In genomic region chr6:160519133-160519532, GRCh38 we compare ENCODE assay signal across 11 cellular contexts.
DNase-seq lines count a peak whose midpoint lies in the region; ATAC-seq and TF ChIP-seq lines count a peak whose summit lies in the region.
"Had no signal": no experiment of that assay in that cellular context is flagged by ENCODE, and none has a peak within 500 bp of the region (broad histone marks: within the 10 kb centered on the region; RNA-seq: fewer than 3 reads in every experiment).

No MANE protein-coding gene starts in this region.

- ATAC-seq in activated CD8-positive, alpha-beta T cell treated with anti-CD3 and anti-CD28 coated beads for 36 hours, result no peak

- H3K9me3 Mint-ChIP-seq in activated CD8-positive, alpha-beta T cell treated with anti-CD3 and anti-CD28 coated beads for 36 hours, result no peaks in the 10 kb centered on the region

- no peak overlapping the region for H2BK15ac ChIP-seq in mesenchymal stem cell (ENCODE audit: low read depth, poor library complexity, severe bottlenecking)

- H4K8ac ChIP-seq in mesenchymal stem cell (ENCODE audit: low read length), result no peak overlapping the region

- no peaks in the 10 kb centered on the region for H3K79me2 ChIP-seq in DOHH2 (ENCODE audit: control insufficient read depth, low read length)

- no peaks in the 10 kb centered on the region for H3K36me3 ChIP-seq in BLaER1 treated with 17β-estradiol and CSF1 and Interleukin-3, amounts not matched to agents 10 nM and 100 nM
- no peaks in the 10 kb centered on the region for H3K36me3 ChIP-seq in DOHH2 (ENCODE audit: control insufficient read depth, low read length)
- no peaks in the 10 kb centered on the region for H3K36me3 ChIP-seq in mesenchymal stem cell (ENCODE audit: control insufficient read depth in 1 of 2, insufficient read depth in 2 of 2, low read depth in 1 of 2, low read length in 2 of 2)
- H3K36me3 ChIP-seq: heart left ventricle, stomach had no signal

- no peak overlapping the region for H2BK12ac ChIP-seq in mesenchymal stem cell (ENCODE audit: low read length in 2 of 2)

- H3K4me1 ChIP-seq in BLaER1 treated with 17β-estradiol and CSF1 and Interleukin-3, amounts not matched to agents 10 nM and 100 nM, result peaks cover 0 to 13% (median 5%) of the 10 kb centered on the region in 10 experiments; a peak in 9 of 20 replicates
- H3K4me1 ChIP-seq in DOHH2 (ENCODE audit: control insufficient read depth, low read length) (peaks cover 9% of the 10 kb centered on the region), mesenchymal stem cell (ENCODE audit: control insufficient read depth, insufficient read depth, low read depth, low read length) (peaks cover 1% of the 10 kb centered on the region)

- H3K4me1 Mint-ChIP-seq in activated CD8-positive, alpha-beta T cell treated with anti-CD3 and anti-CD28 coated beads for 36 hours (ENCODE audit: low read depth), result peaks cover 10% of the 10 kb centered on the region

- no peak overlapping the region for H3K9ac ChIP-seq in BLaER1 treated with 17β-estradiol and CSF1 and Interleukin-3, amounts not matched to agents 10 nM and 100 nM
- peak overlapping the region; percentile 91 for H3K9ac ChIP-seq in mesenchymal stem cell (ENCODE audit: low read length)

- intact Hi-C loops in activated CD8-positive, alpha-beta T cell treated with anti-CD3 and anti-CD28 coated beads for 36 hours (cut with micrococcal nuclease), result no loop called here

- H3K14ac ChIP-seq in mesenchymal stem cell (ENCODE audit: low read length in 2 of 2), result no peak overlapping the region

- H2BK5ac ChIP-seq in mesenchymal stem cell (ENCODE audit: low read depth, low read length, poor library complexity, severe bottlenecking), result no peak overlapping the region

- H3K23ac ChIP-seq in mesenchymal stem cell (ENCODE audit: low read length in 2 of 2), result no peak overlapping the region

- TF ChIP-seq CTCF in DOHH2 (IDR thresholded peaks at IDR 0.05; ENCODE audit: low read depth, low read length, poor library complexity, severe bottlenecking), result no peak
- no peak for TF ChIP-seq CTCF in activated CD8-positive, alpha-beta T cell treated with anti-CD3 and anti-CD28 coated beads for 36 hours (IDR thresholded peaks at IDR 0.05)

- no peak for DNase-seq in activated CD8-positive, alpha-beta T cell treated with anti-CD3 and anti-CD28 coated beads for 36 hours
- no peak for DNase-seq in mesenchymal stem cell
- DNase-seq in KG1 (lab: John Stamatoyannopoulos, UW), result no peak
- DNase-seq in stimulated activated CD4-positive, alpha-beta T cell treated with anti-CD3 and anti-CD28 coated beads, Interleukin-2, amount 100 ng/mL, for 24 hours, result no peak
- no peak for DNase-seq in NCI-H748 (lab: John Stamatoyannopoulos, UW; ENCODE audit: unreplicated experiment)
- DNase-seq: COR-L47, GF-D8 had no signal

- peaks cover 9% of the 10 kb centered on the region for H3K27me3 Mint-ChIP-seq in activated CD8-positive, alpha-beta T cell treated with anti-CD3 and anti-CD28 coated beads for 36 hours

- H3K27me3 ChIP-seq in BLaER1 treated with 17β-estradiol and CSF1 and Interleukin-3, amounts not matched to agents 10 nM and 100 nM, result no peaks in the 10 kb centered on the region
- H3K27me3 ChIP-seq in DOHH2 (ENCODE audit: control insufficient read depth, low read length) (no peaks in the 10 kb centered on the region), mesenchymal stem cell (ENCODE audit: control insufficient read depth in 1 of 2, insufficient read depth in 1 of 2, low read length in 2 of 2) (no peaks in the 10 kb centered on the region)
- H3K27me3 ChIP-seq: stomach had no signal

- H3F3A ChIP-seq in DOHH2 (ENCODE audit: control insufficient read depth, insufficient read depth), result no peaks in the 10 kb centered on the region

- H3K9me3 ChIP-seq in BLaER1 treated with 17β-estradiol and CSF1 and Interleukin-3, amounts not matched to agents 10 nM and 100 nM (replicated peaks in 1 of 11), result peaks cover 0 to 11% (median 3%) of the 10 kb centered on the region in 11 experiments; a peak in 2 of 22 replicates
- H3K9me3 ChIP-seq in DOHH2 (ENCODE audit: control insufficient read depth, insufficient read depth, low read length) (no peaks in the 10 kb centered on the region), mesenchymal stem cell (ENCODE audit: control insufficient read depth, low read length) (no peaks in the 10 kb centered on the region)
- H3K9me3 ChIP-seq: stomach had no signal

- WGBS in mesenchymal stem cell, result 79% methylated on average over 4 of the region's 4 CpGs

- H2BK120ac ChIP-seq in mesenchymal stem cell (ENCODE audit: low read depth, low read length), result no peak overlapping the region

- no peak overlapping the region for H3K4me3 ChIP-seq in BLaER1 treated with 17β-estradiol and CSF1 and Interleukin-3, amounts not matched to agents 10 nM and 100 nM
- H3K4me3 ChIP-seq in DOHH2 (ENCODE audit: low read length) (no peak overlapping the region), mesenchymal stem cell (ENCODE audit: insufficient read depth in 1 of 2, low read depth in 1 of 2, low read length in 2 of 2) (no peak overlapping the region)

- H3K79me1 ChIP-seq in mesenchymal stem cell (replicated peaks; ENCODE audit: low read length, poor library complexity, severe bottlenecking), result peaks cover 2% of the 10 kb centered on the region

- POLR2A ChIA-PET in activated CD8-positive, alpha-beta T cell treated with anti-CD3 and anti-CD28 coated beads for 36 hours (lab: Charles Lee), result interaction anchor here (0.7 kb wide), 1 partner anchor 661 kb away, joined by 4 read pairs; no protein-coding TSS in a partner anchor

- no peaks in the 10 kb centered on the region for H3K36me3 Mint-ChIP-seq in activated CD8-positive, alpha-beta T cell treated with anti-CD3 and anti-CD28 coated beads for 36 hours (ENCODE audit: low read depth)

- no peak overlapping the region for H2AK5ac ChIP-seq in mesenchymal stem cell (ENCODE audit: low read length, severe bottlenecking)

- H3K27ac ChIP-seq in BLaER1 treated with 17β-estradiol and CSF1 and Interleukin-3, amounts not matched to agents 10 nM and 100 nM, result no peak overlapping the region
- H3K27ac ChIP-seq in DOHH2 (ENCODE audit: low read depth, low read length), result no peak overlapping the region
- no peak overlapping the region for H3K27ac ChIP-seq in mesenchymal stem cell (ENCODE audit: low read length, poor library complexity, severe bottlenecking)

- H3K4ac ChIP-seq in mesenchymal stem cell (ENCODE audit: low read depth in 1 of 2, low read length in 2 of 2), result no peak overlapping the region

- H3K18ac ChIP-seq in mesenchymal stem cell (ENCODE audit: low read depth in 1 of 2, low read length in 2 of 2), result peak overlapping the region in 1 of 2 experiments; percentile 34

- peak overlapping the region; percentile 87 for H3K4me3 Mint-ChIP-seq in activated CD8-positive, alpha-beta T cell treated with anti-CD3 and anti-CD28 coated beads for 36 hours

- H4K91ac ChIP-seq in mesenchymal stem cell (ENCODE audit: low read length), result no peak overlapping the region

- CTCF ChIA-PET in activated CD8-positive, alpha-beta T cell treated with anti-CD3 and anti-CD28 coated beads for 36 hours (lab: Charles Lee), result interaction anchor here (0.7 to 9.0 kb wide), 21 partner anchors 9 to 443 kb away, joined by 3 to 143 read pairs (median 5); no protein-coding TSS in a partner anchor

- H3K4me2 ChIP-seq in BLaER1 treated with 17β-estradiol and CSF1 and Interleukin-3, amounts not matched to agents 10 nM and 100 nM, result peak overlapping the region in 6 of 11 experiments; percentile 79 to 95 (median 90); a peak in 4 of 22 replicates
- H3K4me2 ChIP-seq in DOHH2 (ENCODE audit: low read length), result peak overlapping the region; percentile 95; the same call in 1 of the 2 replicates
- H3K4me2 ChIP-seq in mesenchymal stem cell (ENCODE audit: low read length, poor library complexity, severe bottlenecking), result no peak overlapping the region

- H3K27ac Mint-ChIP-seq in activated CD8-positive, alpha-beta T cell treated with anti-CD3 and anti-CD28 coated beads for 36 hours, result no peak overlapping the region

- no peak overlapping the region for H2AFZ ChIP-seq in mesenchymal stem cell (ENCODE audit: low read depth, low read length)

- H3K9me2 ChIP-seq in DOHH2 (replicated peaks; ENCODE audit: control insufficient read depth, low read length), result no peaks in the 10 kb centered on the region

- no peaks in the 10 kb centered on the region for H4K20me1 ChIP-seq in BLaER1 treated with 17β-estradiol and CSF1 and Interleukin-3, amounts not matched to agents 10 nM and 100 nM
- no peaks in the 10 kb centered on the region for H4K20me1 ChIP-seq in DOHH2 (ENCODE audit: control insufficient read depth, insufficient read depth, low read depth, low read length)
